ENCODE assay signal across 24 cellular contexts in genomic region chr19:53190253-53190652, GRCh38. TPM values are rescaled to one million over a fixed set of nuclear protein-coding genes. Genes with fewer than 3 reads are reported as not detected.
"Had no signal": no experiment of that assay in that cellular context is flagged by ENCODE, and none has a peak within 500 bp of the region (broad histone marks: within the 10 kb centered on the region; RNA-seq: fewer than 3 reads in every experiment).

No MANE protein-coding gene starts in this region.

- DNase-seq: activated CD4-positive, alpha-beta T cell treated with anti-CD3 and anti-CD28 coated beads for 48 hours; activated CD4-positive, alpha-beta T cell treated with anti-CD3 and anti-CD28 coated beads, Interleukin-2, amount 50 U/mL, for 1 hour; activated CD4-positive, alpha-beta T cell treated with anti-CD3 and anti-CD28 coated beads, Interleukin-2, amount 50 U/mL, for 48 hours; activated CD8-positive, alpha-beta memory T cell treated with anti-CD3 and anti-CD28 coated beads for 24 hours; activated CD8-positive, alpha-beta T cell treated with anti-CD3 and anti-CD28 coated beads for 36 hours; activated effector memory CD4-positive, alpha-beta T cell treated with Interleukin-2 at 50 U/mL for 16 hours; activated gamma-delta T cell treated with Interleukin-2 at 50 U/mL for 16 hours; activated naive CD4-positive, alpha-beta T cell treated with anti-CD3 and anti-CD28 coated beads, Interleukin-2, amount 50 U/mL, for 16 hours; activated naive CD4-positive, alpha-beta T cell treated with Interleukin-2 at 50 U/mL for 16 hours; activated T-cell treated with anti-CD3 and anti-CD28 coated beads, Interleukin-2, amount 50 U/mL, for 4 hours; central memory CD4-positive, alpha-beta T cell; cerebellar nuclear complex; effector memory CD4-positive, alpha-beta T cell; endodermal cell; erythroblast; foreskin keratinocyte; gastrocnemius medialis; heart left ventricle; T-helper 2 cell had no signal

- ATAC-seq: activated CD8-positive, alpha-beta T cell treated with anti-CD3 and anti-CD28 coated beads for 36 hours; activated T-cell treated with anti-CD3 and anti-CD28 coated beads, Interleukin-2, amount 50 U/mL, for 4 hours; activated T-helper 17 cell treated with anti-CD3 and anti-CD28 coated beads, Interleukin-2, amount 50 U/mL, for 72 hours; foreskin keratinocyte; gastrocnemius medialis; heart left ventricle had no signal

- H3K27ac Mint-ChIP-seq: activated CD8-positive, alpha-beta T cell treated with anti-CD3 and anti-CD28 coated beads for 36 hours; activated naive CD8-positive, alpha-beta T cell; activated T-helper 17 cell treated with anti-CD3 and anti-CD28 coated beads, Interleukin-2, amount 50 U/mL, for 72 hours; brain; dendritic cell treated with granulocyte-macrophage colony-stimulating factor and Interleukin-4, amounts not matched to agents 40 ng/mL and 50 ng/mL, for 4 days; endodermal cell had no signal

- H3K4me3 Mint-ChIP-seq: activated CD8-positive, alpha-beta T cell treated with anti-CD3 and anti-CD28 coated beads for 36 hours; activated naive CD8-positive, alpha-beta T cell; activated T-cell treated with anti-CD3 and anti-CD28 coated beads, Interleukin-2, amount 50 U/mL, for 4 hours; activated T-helper 17 cell treated with anti-CD3 and anti-CD28 coated beads, Interleukin-2, amount 50 U/mL, for 72 hours; brain; dendritic cell treated with granulocyte-macrophage colony-stimulating factor and Interleukin-4, amounts not matched to agents 40 ng/mL and 50 ng/mL, for 4 days; endodermal cell had no signal

- H3K9me3 Mint-ChIP-seq: brain had no signal

- H3K27me3 Mint-ChIP-seq: activated CD8-positive, alpha-beta T cell treated with anti-CD3 and anti-CD28 coated beads for 36 hours; activated naive CD8-positive, alpha-beta T cell; activated T-helper 17 cell treated with anti-CD3 and anti-CD28 coated beads, Interleukin-2, amount 50 U/mL, for 72 hours; brain had no signal

RNA-seq across cellular contexts. Expression of gene ZNF665, which starts 2.9 kb away (rescaled TPM):
- total RNA-seq: ascending aorta had no signal
